In genomic region chr20:38202982-38203293, GRCh38 we compare ENCODE assay signal across 1 cellular context.
TF ChIP-seq lines count a peak whose summit lies in the region.

No MANE protein-coding gene starts in this region.

TF ChIP-seq in SK-N-SH, 30 proteins besides CTCF, POLR2A, EP300 and RAD21 (continued from another document):
- TF ChIP-seq IRF3 (IDR thresholded peaks at IDR 0.05; ENCODE audit: low read depth, low read length): no peak
- TF ChIP-seq REST (IDR thresholded peaks at IDR 0.05; ENCODE audit: low read depth, low read length): no peak
- TF ChIP-seq CHD2 (IDR thresholded peaks at IDR 0.05; ENCODE audit: low read length, partially characterized antibody): no peak
- TF ChIP-seq POLR2AphosphoS5 (IDR thresholded peaks at IDR 0.05; ENCODE audit: low read depth, low read length): no peak
- no peak for TF ChIP-seq JUND (IDR thresholded peaks at IDR 0.05)
